ENCODE assay signal across 1 cellular context in genomic region chr20:11229772-11230171, GRCh38.
A peak's percentile ranks its signal among the peaks of the same experiment; 100 is the strongest.
TF ChIP-seq lines count a peak whose summit lies in the region.

No MANE protein-coding gene starts in this region.

TF ChIP-seq in GM12878, 131 proteins besides CTCF, POLR2A, EP300 and RAD21 (continued from another document):
- TF ChIP-seq E2F4 (IDR thresholded peaks at IDR 0.05; ENCODE audit: low read depth, low read length): no peak
- no peak for TF ChIP-seq ZBTB11 (CRISPR knock-in tag; IDR thresholded peaks at IDR 0.05)
- TF ChIP-seq JUND (IDR thresholded peaks at IDR 0.05; ENCODE audit: low read depth, low read length): no peak
- TF ChIP-seq SKIL (IDR thresholded peaks at IDR 0.05; ENCODE audit: low read depth, poor library complexity, severe bottlenecking): no peak
- TF ChIP-seq CHD4 (IDR thresholded peaks at IDR 0.05): no peak
- no peak for TF ChIP-seq SMAD1 (IDR thresholded peaks at IDR 0.05; ENCODE audit: low read depth, partially characterized antibody)
- no peak for TF ChIP-seq NR2F1 (conservative IDR thresholded peaks at IDR 0.05)
- TF ChIP-seq EGR1 (IDR thresholded peaks at IDR 0.05; ENCODE audit: borderline replicate concordance in 1 of 2, low read depth in 2 of 2, low read length in 2 of 2): no peak
- peak; percentile 32; the same call in 1 of the 2 replicates for TF ChIP-seq MTA2 (IDR thresholded peaks at IDR 0.05; ENCODE audit: low read depth)
- no peak for TF ChIP-seq BCLAF1 (IDR thresholded peaks at IDR 0.05)
